17 cellular contexts compared by ENCODE assay signal in genomic region chr16:85187002-85187401, GRCh38.
A peak's percentile ranks its signal among the peaks of the same experiment; 100 is the strongest.
DNase-seq lines count a peak whose midpoint lies in the region; ATAC-seq and TF ChIP-seq lines count a peak whose summit lies in the region.
"Had no signal": no experiment of that assay in that cellular context is flagged by ENCODE, and none has a peak within 500 bp of the region (broad histone marks: within the 10 kb centered on the region; RNA-seq: fewer than 3 reads in every experiment).

No MANE protein-coding gene starts in this region.

- peak overlapping the region; percentile 26 for H3K4me2 ChIP-seq in mammary epithelial cell (ENCODE audit: insufficient read depth, low read depth, low read length)
- H3K4me2 ChIP-seq in OCI-LY7 (ENCODE audit: low read length) = no peak overlapping the region

- CTCF ChIA-PET in mammary epithelial cell (lab: Charles Lee; ENCODE audit: low non-redundant PET) = no interaction called here
- CTCF ChIA-PET in OCI-LY7 (lab: Charles Lee; ENCODE audit: unreplicated experiment) = no interaction called here
- CTCF ChIA-PET in activated CD8-positive, alpha-beta T cell treated with anti-CD3 and anti-CD28 coated beads, Interleukin-2, amount 10 ng/mL, durations not matched to agents 7 days and 5 days (lab: Charles Lee) = no interaction called here

- H3K4me3 Mint-ChIP-seq in activated CD8-positive, alpha-beta T cell treated with anti-CD3 and anti-CD28 coated beads, Interleukin-2, amount 10 ng/mL, durations not matched to agents 7 days and 5 days = no peak overlapping the region
- H3K4me3 Mint-ChIP-seq: activated naive CD4-positive, alpha-beta T cell treated with anti-CD3 and anti-CD28 coated beads, Interleukin-2, amount 10 ng/mL, durations not matched to agents 7 days and 5 days; nephron progenitor cell; T-cell had no signal

- H3K9me2 ChIP-seq in OCI-LY7 (ENCODE audit: insufficient read depth, low read length) = no peaks in the 10 kb centered on the region

- H2AFZ ChIP-seq in mammary epithelial cell (ENCODE audit: low read depth, low read length) = peak overlapping the region; percentile 8
- H2AFZ ChIP-seq in OCI-LY7 (ENCODE audit: low read length) = no peak overlapping the region

- BruUV-seq in mammary epithelial cell (replicated peaks; lab: Mats Ljungman, UMichigan) (no TSS peak), OCI-LY7 (replicated peaks; lab: Mats Ljungman, UMichigan) (no TSS peak)

- H3K27ac ChIP-seq in mammary epithelial cell (ENCODE audit: insufficient read depth, low read depth, low read length) = no peak overlapping the region
- H3K27ac ChIP-seq in breast epithelium = peak overlapping the region in 1 of 2 donors; percentile 34
- H3K27ac ChIP-seq in OCI-LY7 (ENCODE audit: low read depth, low read length, poor library complexity, severe bottlenecking) = no peak overlapping the region

- peaks cover 20% of the 10 kb centered on the region for H3K9me3 Mint-ChIP-seq in activated CD8-positive, alpha-beta T cell treated with anti-CD3 and anti-CD28 coated beads, Interleukin-2, amount 10 ng/mL, durations not matched to agents 7 days and 5 days (ENCODE audit: insufficient read depth)

- in situ Hi-C loops in mammary epithelial cell (cut with MboI; ENCODE audit: low sequenced_read_pairs in 2 of 2) = no loop called here

- H3K4me3 ChIP-seq in mammary epithelial cell (replicated peaks in 1 of 3; ENCODE audit: insufficient read depth in 1 of 3, low read depth in 2 of 3, low read length in 3 of 3) (no peak overlapping the region), breast epithelium (no peak overlapping the region), fibroblast of villous mesenchyme (ENCODE audit: low read depth, low read length) (no peak overlapping the region), OCI-LY7 (ENCODE audit: low read depth, low read length, poor library complexity, severe bottlenecking) (no peak overlapping the region)

- H3K27me3 Mint-ChIP-seq in activated CD8-positive, alpha-beta T cell treated with anti-CD3 and anti-CD28 coated beads, Interleukin-2, amount 10 ng/mL, durations not matched to agents 7 days and 5 days (ENCODE audit: low read depth) = peaks cover 8% of the 10 kb centered on the region

- no peak overlapping the region for H3K27ac Mint-ChIP-seq in activated CD8-positive, alpha-beta T cell treated with anti-CD3 and anti-CD28 coated beads, Interleukin-2, amount 10 ng/mL, durations not matched to agents 7 days and 5 days
- H3K27ac Mint-ChIP-seq: activated naive CD4-positive, alpha-beta T cell treated with anti-CD3 and anti-CD28 coated beads, Interleukin-2, amount 10 ng/mL, durations not matched to agents 7 days and 5 days; nephron progenitor cell; T-cell had no signal

- H3K4me1 Mint-ChIP-seq in activated CD8-positive, alpha-beta T cell treated with anti-CD3 and anti-CD28 coated beads, Interleukin-2, amount 10 ng/mL, durations not matched to agents 7 days and 5 days (ENCODE audit: low read depth) = no peaks in the 10 kb centered on the region
- H3K4me1 Mint-ChIP-seq: activated naive CD4-positive, alpha-beta T cell treated with anti-CD3 and anti-CD28 coated beads, Interleukin-2, amount 10 ng/mL, durations not matched to agents 7 days and 5 days; T-cell had no signal

- intact Hi-C loops in mammary epithelial cell (cut with micrococcal nuclease) (no loop called here), breast epithelium (cut with DNase I; ENCODE audit: low total_unique reads) (no loop called here), OCI-LY7 (cut with micrococcal nuclease; ENCODE audit: unreplicated experiment) (no loop called here)

- H3K9me3 ChIP-seq in mammary epithelial cell (replicated peaks; ENCODE audit: insufficient read depth, low read length) (peaks cover 15% of the 10 kb centered on the region), breast epithelium (peaks cover 5 to 6% of the 10 kb centered on the region in 2 donors), OCI-LY7 (ENCODE audit: low read length) (no peaks in the 10 kb centered on the region)

- 68% methylated on average over 7 of the region's 13 CpGs for WGBS in mammary epithelial cell (ENCODE audit: low coverage, missing lambda C conversion rate)

- dilution Hi-C loops in mammary epithelial cell (cut with HindIII; ENCODE audit: low sequenced_read_pairs) = loop anchor here (5.0 kb wide), 1 partner anchor 65 kb away; no protein-coding TSS in a partner anchor

- no peak overlapping the region for H3K9ac ChIP-seq in mammary epithelial cell (ENCODE audit: insufficient read depth, low read length)

- peaks cover 3% of the 10 kb centered on the region for H3K36me3 Mint-ChIP-seq in activated CD8-positive, alpha-beta T cell treated with anti-CD3 and anti-CD28 coated beads, Interleukin-2, amount 10 ng/mL, durations not matched to agents 7 days and 5 days (ENCODE audit: low read depth)
- H3K36me3 Mint-ChIP-seq: activated naive CD4-positive, alpha-beta T cell treated with anti-CD3 and anti-CD28 coated beads, Interleukin-2, amount 10 ng/mL, durations not matched to agents 7 days and 5 days; T-cell had no signal

- H3K4me1 ChIP-seq in mammary epithelial cell (ENCODE audit: insufficient read depth, low read length) (peaks cover 10% of the 10 kb centered on the region), breast epithelium (no peaks in the 10 kb centered on the region), OCI-LY7 (ENCODE audit: insufficient read depth, low read length, poor library complexity, severe bottlenecking) (no peaks in the 10 kb centered on the region)

- DNase-seq in mammary epithelial cell (no peak), breast epithelium (ENCODE audit: low spot score in 2 of 2) (no peak), fibroblast of villous mesenchyme (ENCODE audit: low read depth) (peak; percentile 69), myocyte (ENCODE audit: low read depth) (peak; percentile 70), OCI-LY7 (ENCODE audit: low spot score) (no peak)
- DNase-seq in activated CD8-positive, alpha-beta T cell treated with anti-CD3 and anti-CD28 coated beads, Interleukin-2, amount 10 ng/mL, durations not matched to agents 7 days and 5 days = no peak
- no peak for DNase-seq in effector CD8-positive, alpha-beta T cell (lab: John Stamatoyannopoulos, UW)
- DNase-seq in stimulated activated CD4-positive, alpha-beta T cell treated with anti-CD3 and anti-CD28 coated beads, Interleukin-4, amount 100 ng/mL, for 24 hours = no peak
- DNase-seq: 8988T; activated CD4-positive, alpha-beta T cell treated with anti-CD3 and anti-CD28 coated beads, Interleukin-2, amount 50 U/mL, for 48 hours; activated naive CD4-positive, alpha-beta T cell treated with anti-CD3 and anti-CD28 coated beads, Interleukin-2, amount 10 ng/mL, durations not matched to agents 7 days and 5 days; NCI-H1048; NCI-H82; nephron progenitor cell; stimulated activated CD4-positive, alpha-beta T cell treated with anti-CD3 and anti-CD28 coated beads, Interleukin-1b, Interleukin-23, amount 100 ng/mL, for 48 hours; stimulated activated naive CD4-positive, alpha-beta T cell treated with Interleukin-2 at 50 U/mL for 16 hours; T-cell had no signal

- no peak for ATAC-seq in activated CD8-positive, alpha-beta T cell treated with anti-CD3 and anti-CD28 coated beads, Interleukin-2, amount 10 ng/mL, durations not matched to agents 7 days and 5 days
- ATAC-seq: T-cell had no signal

- no peaks in the 10 kb centered on the region for H3K79me2 ChIP-seq in mammary epithelial cell (ENCODE audit: insufficient read depth, low read length)
- H3K79me2 ChIP-seq in OCI-LY7 (ENCODE audit: insufficient read depth, low read depth, low read length) = no peaks in the 10 kb centered on the region

- no peaks in the 10 kb centered on the region for H3K27me3 ChIP-seq in mammary epithelial cell (ENCODE audit: insufficient read depth, low read length)
- H3K27me3 ChIP-seq in breast epithelium = no peaks in the 10 kb centered on the region

- no peaks in the 10 kb centered on the region for H4K20me1 ChIP-seq in mammary epithelial cell (ENCODE audit: insufficient read depth, low read length)
- H4K20me1 ChIP-seq in OCI-LY7 (ENCODE audit: insufficient read depth, low read length) = no peaks in the 10 kb centered on the region

- POLR2A ChIA-PET in OCI-LY7 (lab: Charles Lee) = no interaction called here
- POLR2A ChIA-PET in activated CD8-positive, alpha-beta T cell treated with anti-CD3 and anti-CD28 coated beads, Interleukin-2, amount 10 ng/mL, durations not matched to agents 7 days and 5 days (lab: Charles Lee) = no interaction called here

- TF ChIP-seq POLR2A in breast epithelium (IDR thresholded peaks at IDR 0.05) = no peak

- H3K36me3 ChIP-seq in mammary epithelial cell (ENCODE audit: insufficient read depth, low read length) = no peaks in the 10 kb centered on the region
- H3K36me3 ChIP-seq in breast epithelium = no peaks in the 10 kb centered on the region
- no peaks in the 10 kb centered on the region for H3K36me3 ChIP-seq in OCI-LY7 (ENCODE audit: insufficient read depth, low read length)

- no peak for TF ChIP-seq CTCF in mammary epithelial cell (conservative IDR thresholded peaks at IDR 0.05 in 1 of 2, IDR thresholded peaks at IDR 0.05 in 1 of 2; ENCODE audit: extremely low read depth in 1 of 2, insufficient read depth in 1 of 2, low read depth in 1 of 2, low read length in 2 of 2)
- no peak for TF ChIP-seq CTCF in breast epithelium (IDR thresholded peaks at IDR 0.05)
- TF ChIP-seq CTCF in fibroblast of villous mesenchyme (IDR thresholded peaks at IDR 0.05; ENCODE audit: insufficient read depth, low read depth, low read length) = no peak
- TF ChIP-seq CTCF in OCI-LY7 (conservative IDR thresholded peaks at IDR 0.05; ENCODE audit: low read length) = no peak

Comparison
In these comparisons a context has a peak if more than half of its experiments do, and no peak if none do; other contexts are left out.
1. DNase-seq: peak in fibroblast of villous mesenchyme (single experiment) and myocyte (single experiment); none in mammary epithelial cell (single experiment), breast epithelium (0 of 2), OCI-LY7 (single experiment), activated CD8-positive, alpha-beta T cell treated with anti-CD3 and anti-CD28 coated beads, Interleukin-2, amount 10 ng/mL, durations not matched to agents 7 days and 5 days (single experiment), effector CD8-positive, alpha-beta T cell (single experiment) and stimulated activated CD4-positive, alpha-beta T cell treated with anti-CD3 and anti-CD28 coated beads, Interleukin-4, amount 100 ng/mL, for 24 hours (single experiment).